ENCODE assay signal across 7 cellular contexts in genomic region chr2:27216416-27217137, GRCh38. TPM values are rescaled to one million over a fixed set of nuclear protein-coding genes. Genes with fewer than 3 reads are reported as not detected.
DNase-seq lines count a peak whose midpoint lies in the region; ATAC-seq, FAIRE-seq and TF ChIP-seq lines count a peak whose summit lies in the region.

No MANE protein-coding gene starts in this region.

- peak overlapping the region; percentile 77 for H3K9ac ChIP-seq in H9 (ENCODE audit: extremely low read depth, insufficient read length, low read length)
- H3K9ac ChIP-seq in skeletal muscle satellite cell (ENCODE audit: low read depth, low read length), result peak overlapping the region; percentile 94

- H2BK12ac ChIP-seq in H9 (ENCODE audit: insufficient read length, low read depth, low read length), result peak overlapping the region; percentile 53

- no peak for FAIRE-seq in D721Med (lab: Jason Lieb, UNC)

- peaks cover 31% of the 10 kb centered on the region for H3K36me3 ChIP-seq in skeletal muscle satellite cell (ENCODE audit: insufficient read depth, low read length)

- peak overlapping the region; percentile 18 for H3K4me2 ChIP-seq in H9 (ENCODE audit: insufficient read depth, insufficient read length, low read length)
- peak overlapping the region; percentile 99 for H3K4me2 ChIP-seq in skeletal muscle satellite cell (ENCODE audit: low read length)

- TF ChIP-seq CTCF in H9 (conservative IDR thresholded peaks at IDR 0.05) (no peak), fibroblast of the aortic adventitia (IDR thresholded peaks at IDR 0.05; ENCODE audit: insufficient read depth, low read length) (no peak), D721Med (IDR thresholded peaks at IDR 0.05; ENCODE audit: insufficient read depth, missing control alignments) (no peak)

- H3K4me1 Mint-ChIP-seq in H9, result peaks cover 30 to 37% of the 10 kb centered on the region in 2 experiments
- H3K4me1 Mint-ChIP-seq in T-cell, result peaks cover 43 to 48% (median 44%) of the 10 kb centered on the region in 3 donors

- H4K5ac ChIP-seq in H9 (ENCODE audit: insufficient read length, low read depth, low read length), result peak overlapping the region; percentile 95

- H3K9me3 Mint-ChIP-seq in H9 (peaks cover 0 to 1% of the 10 kb centered on the region in 2 experiments; a peak in 1 of 5 replicates), T-cell (no peaks in the 10 kb centered on the region)

- peaks cover 37 to 59% (median 57%) of the 10 kb centered on the region in 3 experiments for H3K36me3 Mint-ChIP-seq in H9 (ENCODE audit: insufficient read depth in 1 of 3, low read depth in 3 of 3)
- peaks cover 25% of the 10 kb centered on the region for H3K36me3 Mint-ChIP-seq in T-cell

- DNase-seq in H9 (no peak), T-cell (no peak), fibroblast of the aortic adventitia (ENCODE audit: low read depth) (no peak), NCI-H446 (lab: John Stamatoyannopoulos, UW) (no peak), D721Med (ENCODE audit: insufficient read length, low spot score) (no peak)

- H2BK15ac ChIP-seq in H9 (ENCODE audit: low read depth, low read length), result no peak overlapping the region

- H2AK5ac ChIP-seq in H9 (ENCODE audit: insufficient read length, low read length), result no peak overlapping the region

- H3K27me3 Mint-ChIP-seq in H9 (ENCODE audit: low read depth), result no peaks in the 10 kb centered on the region
- no peaks in the 10 kb centered on the region for H3K27me3 Mint-ChIP-seq in T-cell

- peak overlapping the region; percentile 87 for H3K27ac ChIP-seq in H9 (ENCODE audit: insufficient read length, low read depth, low read length)

- H4K91ac ChIP-seq in H9 (ENCODE audit: insufficient read length, low read depth, low read length), result no peak overlapping the region

- no peaks in the 10 kb centered on the region for H3K27me3 ChIP-seq in H9 (ENCODE audit: insufficient read depth, low read length)
- no peaks in the 10 kb centered on the region for H3K27me3 ChIP-seq in skeletal muscle satellite cell (ENCODE audit: control insufficient read depth, insufficient read depth, low read length)

- peak overlapping the region; percentile 42 for H3T11ph ChIP-seq in H9 (ENCODE audit: low read length)

- H3K9me3 ChIP-seq in H9 (ENCODE audit: control insufficient read depth, low read depth, low read length) (no peaks in the 10 kb centered on the region), skeletal muscle satellite cell (replicated peaks; ENCODE audit: low read length) (no peaks in the 10 kb centered on the region)

- peak overlapping the region; percentile 25; the same call in 1 of the 2 replicates for H3K4ac ChIP-seq in H9 (ENCODE audit: low read depth, low read length)

- no peak overlapping the region for H3K23ac ChIP-seq in H9 (ENCODE audit: insufficient read length, low read depth, low read length)

- peaks cover 15% of the 10 kb centered on the region for H3K23me2 ChIP-seq in H9 (ENCODE audit: insufficient read length, low read depth, low read length, poor library complexity, severe bottlenecking)

- peak overlapping the region; percentile 94 to 99 (median 98) for H3K27ac Mint-ChIP-seq in H9
- peak overlapping the region; percentile 82 to 93 for H3K27ac Mint-ChIP-seq in T-cell

- H4K20me1 ChIP-seq in H9 (ENCODE audit: control insufficient read depth, insufficient read depth, insufficient read length), result no peaks in the 10 kb centered on the region

- H2AFZ ChIP-seq in H9 (ENCODE audit: low read length), result no peak overlapping the region

- no peaks in the 10 kb centered on the region for H3K79me1 ChIP-seq in H9 (ENCODE audit: insufficient read depth, low read depth, low read length, poor library complexity, severe bottlenecking)

- H3K4me3 ChIP-seq in fibroblast of the aortic adventitia (ENCODE audit: low read depth, low read length) (peak overlapping the region; percentile 86), skeletal muscle satellite cell (ENCODE audit: low read length) (peak overlapping the region; percentile 99)

- H3K4me3 Mint-ChIP-seq in H9, result peak overlapping the region; percentile 91 to 96
- H3K4me3 Mint-ChIP-seq in T-cell, result peak overlapping the region; percentile 93 to 99 (median 94)

- CTCF ChIA-PET in T-cell (lab: Charles Lee), result no interaction called here

- no peak overlapping the region for H3K56ac ChIP-seq in H9 (ENCODE audit: insufficient read length, low read depth, low read length)

- no peak overlapping the region for H4K8ac ChIP-seq in H9 (replicated peaks; ENCODE audit: insufficient read length, low read depth, low read length)

- H3K14ac ChIP-seq in H9 (ENCODE audit: insufficient read depth, low read length), result peak overlapping the region; percentile 77; the same call in 1 of the 2 replicates

- H3K4me1 ChIP-seq in H9 (ENCODE audit: insufficient read depth, low read length), result peaks cover 4% of the 10 kb centered on the region; the same call in 1 of the 2 replicates
- H3K4me1 ChIP-seq in skeletal muscle satellite cell (ENCODE audit: control insufficient read depth, insufficient read depth, low read length), result peaks cover 20% of the 10 kb centered on the region

- no CpG with 5 or more reads among the region's 13 CpGs for WGBS in H9 (ENCODE audit: extremely low coverage, insufficient read length, low lambda C conversion rate)

- peaks cover 12% of the 10 kb centered on the region; the same call in 1 of the 2 replicates for H3K79me2 ChIP-seq in H9 (ENCODE audit: insufficient read depth, low read length)

- peak overlapping the region; percentile 66 for H2BK5ac ChIP-seq in H9 (ENCODE audit: insufficient read length, low read length)

- POLR2A ChIA-PET in T-cell (lab: Charles Lee), result interaction anchor here in 1 of 2 donors (0.7 kb wide), 1 partner anchor 869 kb away, joined by 3 read pairs; no protein-coding TSS in a partner anchor

- no peak for ATAC-seq in T-cell (replicated peaks in 1 of 4)
- no peak for ATAC-seq in HG02970 (IDR thresholded peaks at IDR 0.05; ENCODE audit: low FRiP score, unreplicated experiment)

- peak overlapping the region; percentile 55 for H3K18ac ChIP-seq in H9 (ENCODE audit: insufficient read length, low read depth, low read length)

- no peak overlapping the region for H2BK20ac ChIP-seq in H9 (ENCODE audit: low read depth, low read length, poor library complexity, severe bottlenecking)

- no peak overlapping the region for H2BK120ac ChIP-seq in H9 (ENCODE audit: low read depth, low read length, poor library complexity, severe bottlenecking)

RNA-seq across cellular contexts. Expression of gene CAD, which starts 0.6 kb away (rescaled TPM):
- total RNA-seq in H9 (2021) (117 and 130 TPM in 2 replicates), T-cell (10 to 100 TPM; 38.5 to 78.2 (median 65.4) TPM), fibroblast of the aortic adventitia (ENCODE audit: low replicate concordance) (28.9 and 35.5 TPM in 2 replicates)
- total RNA-seq in skeletal muscle satellite cell (2012; rRNA removed), result 29.7 and 38.0 TPM in 2 replicates

RNA-seq across cellular contexts. Expression of gene SLC5A6, which starts 4.5 kb away (rescaled TPM):
- total RNA-seq in H9 (2021) (112 and 122 TPM in 2 replicates), T-cell (100 to 1,000 TPM in 2 of 5 donors, 10 to 100 TPM in 3; 37.5 to 214 (median 43.0) TPM), fibroblast of the aortic adventitia (ENCODE audit: low replicate concordance) (12.9 and 20.0 TPM in 2 replicates)
- total RNA-seq in skeletal muscle satellite cell (2012; rRNA removed), result 27.1 and 43.7 TPM in 2 replicates

RNA-seq across cellular contexts. Expression of gene ATRAID, which starts 4.7 kb away (rescaled TPM):
- total RNA-seq in H9 (2021) (106 and 108 TPM in 2 replicates), T-cell (100 to 1,000 TPM in 2 of 5 donors, 10 to 100 TPM in 3; 78.9 to 106 (median 96.0) TPM), fibroblast of the aortic adventitia (ENCODE audit: low replicate concordance) (135 and 216 TPM in 2 replicates)
- total RNA-seq in skeletal muscle satellite cell (2012; rRNA removed), result 154 and 181 TPM in 2 replicates

RNA-seq across cellular contexts. Expression of gene SLC30A3, which starts 46.3 kb away (rescaled TPM):
- total RNA-seq in H9 (2021) (2.5 and 3.4 TPM in 2 replicates), T-cell (under 1 TPM in 2 of 5 donors, not detected in 3; 0.06 to 0.26 TPM), fibroblast of the aortic adventitia (ENCODE audit: low replicate concordance) (0.09 and 0.25 TPM in 2 replicates)
- not detected in 2 replicates for total RNA-seq in skeletal muscle satellite cell (2012; rRNA removed)

RNA-seq across cellular contexts. Expression of gene DNAJC5G, which starts 58.7 kb away (rescaled TPM):
- total RNA-seq in H9 (2021) (0.37 and 0.44 TPM in 2 replicates), T-cell (not detected), fibroblast of the aortic adventitia (ENCODE audit: low replicate concordance) (not detected in 2 replicates)
- not detected in 2 replicates for total RNA-seq in skeletal muscle satellite cell (2012; rRNA removed)
